23 cellular contexts compared by ENCODE assay signal in the genomic region with DNA sequence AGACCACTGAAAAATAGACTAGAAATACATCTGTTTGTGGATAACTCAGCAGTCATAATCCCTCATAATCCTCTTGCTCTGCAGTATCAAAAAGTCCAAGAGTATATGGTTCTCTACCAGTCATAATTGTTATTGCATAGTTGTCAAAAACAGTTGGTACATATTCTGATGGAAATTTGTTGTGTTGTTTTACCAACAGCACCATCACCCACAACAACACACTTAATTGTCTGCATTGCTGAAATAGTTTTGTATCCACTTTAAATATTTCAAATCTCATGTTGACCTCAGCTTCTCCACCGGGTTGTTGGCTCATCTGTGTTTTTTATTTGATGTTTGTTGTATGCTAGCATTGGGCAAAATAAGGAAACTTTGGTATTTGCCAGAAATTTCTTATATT. TPM values are rescaled to one million over a fixed set of nuclear protein-coding genes. Genes with fewer than 3 reads are reported as not detected.
DNase-seq lines count a peak whose midpoint lies in the region; ATAC-seq and TF ChIP-seq lines count a peak whose summit lies in the region.
"Had no signal": no experiment of that assay in that cellular context is flagged by ENCODE, and none has a peak within 500 bp of the region (broad histone marks: within the 10 kb centered on the region; RNA-seq: fewer than 3 reads in every experiment).

No MANE protein-coding gene starts in this region.

- H3K4me2 ChIP-seq in OCI-LY7 (ENCODE audit: low read length) (peak overlapping the region; percentile 59; the same call in 1 of the 2 replicates), smooth muscle cell (peak overlapping the region; percentile 6)

- H3K27me3 ChIP-seq in smooth muscle cell (ENCODE audit: low read depth) = no peaks in the 10 kb centered on the region
- H3K27me3 ChIP-seq: SJCRH30, spleen, upper lobe of right lung had no signal

- WGBS in smooth muscle cell (ENCODE audit: low lambda C conversion rate) = 50% methylated on average over 1 of the region's 1 CpG

- no peak overlapping the region for H3K27ac ChIP-seq in OCI-LY7 (ENCODE audit: low read depth, low read length, poor library complexity, severe bottlenecking)
- peak overlapping the region; percentile 25 for H3K27ac ChIP-seq in smooth muscle cell (ENCODE audit: low read depth)
- H3K27ac ChIP-seq: 22Rv1, HL-60, SJCRH30, upper lobe of right lung had no signal

- H3K27ac Mint-ChIP-seq in MCF 10A (ENCODE audit: low read depth, unreplicated experiment) = no peak overlapping the region

- no peaks in the 10 kb centered on the region for H3K9me3 Mint-ChIP-seq in MCF 10A (ENCODE audit: unreplicated experiment)

- no peak overlapping the region for H3K9ac ChIP-seq in smooth muscle cell (ENCODE audit: low read depth)

- CTCF ChIA-PET in OCI-LY7 (lab: Charles Lee; ENCODE audit: unreplicated experiment) = no interaction called here
- CTCF ChIA-PET in MCF 10A (lab: Yijun Ruan, JAX) = interaction anchor here (0.6 to 5.3 kb wide), 4 partner anchors 30 to 90 kb away, joined by 3 to 45 read pairs (median 4); partner anchors contain the start of gene ITCH

- H3K79me2 ChIP-seq in OCI-LY7 (ENCODE audit: insufficient read depth, low read depth, low read length) = peaks cover 36% of the 10 kb centered on the region; the same call in 1 of the 2 replicates
- peaks cover 99% of the 10 kb centered on the region for H3K79me2 ChIP-seq in smooth muscle cell (ENCODE audit: low read depth)

- H3K4me3 Mint-ChIP-seq in MCF 10A (ENCODE audit: unreplicated experiment) = no peak overlapping the region
- H3K4me3 Mint-ChIP-seq: activated naive CD8-positive, alpha-beta T cell had no signal

- TF ChIP-seq CTCF in OCI-LY7 (conservative IDR thresholded peaks at IDR 0.05; ENCODE audit: low read length) = no peak
- TF ChIP-seq CTCF in smooth muscle cell (IDR thresholded peaks at IDR 0.05; ENCODE audit: borderline replicate concordance, insufficient read depth, poor library complexity, severe bottlenecking) = no peak
- no peak for TF ChIP-seq CTCF in MCF 10A (IDR thresholded peaks at IDR 0.05; ENCODE audit: unreplicated experiment)

- H3K36me3 ChIP-seq in OCI-LY7 (ENCODE audit: insufficient read depth, low read length) (peaks cover 49% of the 10 kb centered on the region), smooth muscle cell (ENCODE audit: low read depth) (no peaks in the 10 kb centered on the region)

- no peaks in the 10 kb centered on the region for H3K9me2 ChIP-seq in OCI-LY7 (ENCODE audit: insufficient read depth, low read length)

- H3K4me1 ChIP-seq in OCI-LY7 (ENCODE audit: insufficient read depth, low read length, poor library complexity, severe bottlenecking) = peaks cover 52% of the 10 kb centered on the region
- H3K4me1 ChIP-seq in smooth muscle cell (ENCODE audit: low read depth) = no peaks in the 10 kb centered on the region

- H3K4me3 ChIP-seq in OCI-LY7 (ENCODE audit: low read depth, low read length, poor library complexity, severe bottlenecking) = no peak overlapping the region
- no peak overlapping the region for H3K4me3 ChIP-seq in smooth muscle cell
- H3K4me3 ChIP-seq: K562, SJCRH30, spleen, upper lobe of right lung had no signal

- H3F3A ChIP-seq in smooth muscle cell (ENCODE audit: low read depth) = peaks cover 20% of the 10 kb centered on the region

- BruUV-seq in OCI-LY7 (replicated peaks; lab: Mats Ljungman, UMichigan) (no TSS peak), MCF 10A (replicated peaks; lab: Mats Ljungman, UMichigan) (no TSS peak)

- H3K36me3 Mint-ChIP-seq in MCF 10A (ENCODE audit: insufficient read depth, unreplicated experiment) = peaks cover 49% of the 10 kb centered on the region

- H3K27me3 Mint-ChIP-seq in MCF 10A (ENCODE audit: insufficient read depth, unreplicated experiment) = no peaks in the 10 kb centered on the region
- H3K27me3 Mint-ChIP-seq: activated naive CD8-positive, alpha-beta T cell had no signal

- H3K9me3 ChIP-seq in OCI-LY7 (ENCODE audit: low read length) = no peaks in the 10 kb centered on the region
- no peaks in the 10 kb centered on the region for H3K9me3 ChIP-seq in smooth muscle cell (replicated peaks; ENCODE audit: low read depth)
- H3K9me3 ChIP-seq: Caco-2, SJCRH30, spleen, upper lobe of right lung had no signal

- DNase-seq in NCI-H82 (lab: John Stamatoyannopoulos, UW) (peak; percentile 30), NCI-H82 treated with DMSO at 0.1 percent for 48 hours (lab: John Stamatoyannopoulos, UW; ENCODE audit: unreplicated experiment) (no peak), OCI-LY7 (ENCODE audit: low spot score) (no peak), fibroblast of gingiva (ENCODE audit: low read depth) (peak; percentile 18), smooth muscle cell (lab: John Stamatoyannopoulos, UW; ENCODE audit: unreplicated experiment) (no peak), MCF 10A (ENCODE audit: unreplicated experiment) (no peak), 8988T (no peak)
- DNase-seq: activated CD4-positive, alpha-beta T cell treated with anti-CD3 and anti-CD28 coated beads, Interleukin-2, amount 50 U/mL, for 1 hour; activated T-cell treated with anti-CD3 and anti-CD28 coated beads for 4 hours; Caco-2; effector CD8-positive, alpha-beta T cell; GDM1; left colon; NCI-H226; SJCRH30; spleen; stimulated activated naive CD4-positive, alpha-beta T cell; upper lobe of right lung had no signal

- intact Hi-C loops in OCI-LY7 (cut with micrococcal nuclease; ENCODE audit: unreplicated experiment) (no loop called here), MCF 10A (cut with micrococcal nuclease) (no loop called here)

- peaks cover 23% of the 10 kb centered on the region for H3K4me1 Mint-ChIP-seq in MCF 10A (ENCODE audit: insufficient read depth, unreplicated experiment)

- ATAC-seq in GM18502 (IDR thresholded peaks at IDR 0.05; ENCODE audit: poor library complexity, unreplicated experiment) = no peak
- ATAC-seq: K562, left colon, upper lobe of right lung had no signal

- POLR2A ChIA-PET in OCI-LY7 (lab: Charles Lee) = interaction anchor here (0.7 kb wide), 1 partner anchor 14 kb away, joined by 3 read pairs; no protein-coding TSS in a partner anchor
- POLR2A ChIA-PET in MCF 10A (lab: Yijun Ruan, JAX) = interaction anchor here (0.7 to 3.5 kb wide), 7 partner anchors 12 to 287 kb away, joined by 3 to 20 read pairs (median 4); partner anchors contain the start of gene ITCH

- H4K20me1 ChIP-seq in OCI-LY7 (ENCODE audit: insufficient read depth, low read length) (peaks cover 34% of the 10 kb centered on the region), smooth muscle cell (ENCODE audit: low read depth) (peaks cover 100% of the 10 kb centered on the region)

- H2AFZ ChIP-seq in OCI-LY7 (ENCODE audit: low read length) = no peak overlapping the region
- H2AFZ ChIP-seq in smooth muscle cell (ENCODE audit: low read depth) = no peak overlapping the region

RNA-seq across cellular contexts. Expression of gene ITCH, which starts 39.4 kb away (rescaled TPM):
- total RNA-seq in OCI-LY7 (2014; rRNA removed; shearing (Covaris generic)) = 19.3 and 26.1 TPM in 2 replicates
- total RNA-seq in OCI-LY7 (2022) = 32.2 and 36.8 TPM in 2 replicates
- total RNA-seq in smooth muscle cell = 96.7 and 102 TPM in 2 replicates
- polyA plus RNA-seq in smooth muscle cell = 21.9 and 22.7 TPM in 2 replicates
- 57.3 and 68.3 TPM in 2 replicates for total RNA-seq in MCF 10A (2022)

Comparison
In these comparisons a context has a peak if more than half of its experiments do, and no peak if none do; other contexts are left out.
1. DNase-seq: peak in NCI-H82 (single experiment) and fibroblast of gingiva (single experiment); none in NCI-H82 treated with DMSO at 0.1 percent for 48 hours (single experiment), OCI-LY7 (single experiment), smooth muscle cell (single experiment), MCF 10A (single experiment) and 8988T (single experiment).